In the genomic region with DNA sequence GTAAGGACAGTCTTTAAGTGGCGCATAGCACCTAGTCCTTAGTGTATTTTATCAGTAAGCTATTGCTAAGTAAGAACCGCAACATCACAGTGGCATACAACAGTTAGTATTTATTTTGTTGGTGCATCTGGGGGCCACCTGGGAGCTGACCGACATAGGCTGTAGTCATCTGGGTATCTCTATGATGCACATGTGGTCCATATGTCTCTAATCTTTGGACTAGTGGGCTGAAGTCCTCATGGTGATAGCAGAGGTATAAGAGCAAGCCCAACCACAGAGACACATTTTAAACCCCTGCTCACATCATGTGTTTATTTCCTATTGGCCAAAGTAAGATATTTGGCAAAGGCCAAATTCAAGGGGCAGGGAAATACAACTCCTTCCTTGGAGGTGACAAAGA, we compare ENCODE assay signal across 14 cellular contexts.
"Had no signal": no experiment of that assay in that cellular context is flagged by ENCODE, and none has a peak within 500 bp of the region (broad histone marks: within the 10 kb centered on the region; RNA-seq: fewer than 3 reads in every experiment).

No MANE protein-coding gene starts in this region.

- H3K27me3 ChIP-seq: dorsolateral prefrontal cortex had no signal

- H3K36me3 Mint-ChIP-seq: natural killer cell had no signal

- H3K4me3 Mint-ChIP-seq: activated CD4-positive, alpha-beta T cell treated with anti-CD3 and anti-CD28 coated beads for 36 hours had no signal

- H3K4me3 ChIP-seq: dorsolateral prefrontal cortex, lower lobe of right lung had no signal

- DNase-seq: activated CD4-positive, alpha-beta T cell treated with anti-CD3 and anti-CD28 coated beads for 36 hours; activated CD4-positive, alpha-beta T cell treated with anti-CD3 and anti-CD28 coated beads, Interleukin-2, amount 50 U/mL, for 48 hours; activated naive CD8-positive, alpha-beta T cell treated with anti-CD3 and anti-CD28 coated beads, Interleukin-2, amount 50 U/mL, for 24 hours; anterior cingulate cortex; caudate nucleus; dorsolateral prefrontal cortex; hypothalamus; islet precursor cell; lower lobe of right lung; natural killer cell; nucleus accumbens; stimulated activated naive CD4-positive, alpha-beta T cell; WERI-Rb-1 had no signal

- H3K36me3 ChIP-seq: lower lobe of right lung had no signal

- H3K9me3 ChIP-seq: lower lobe of right lung had no signal

- H3K27ac Mint-ChIP-seq: activated CD4-positive, alpha-beta T cell treated with anti-CD3 and anti-CD28 coated beads for 36 hours; activated naive CD8-positive, alpha-beta T cell treated with anti-CD3 and anti-CD28 coated beads, Interleukin-2, amount 50 U/mL, for 24 hours; brain had no signal

- ATAC-seq: activated CD4-positive, alpha-beta T cell treated with anti-CD3 and anti-CD28 coated beads for 36 hours; activated naive CD8-positive, alpha-beta T cell treated with anti-CD3 and anti-CD28 coated beads, Interleukin-2, amount 50 U/mL, for 24 hours; lower lobe of right lung; natural killer cell had no signal

- H3K27me3 Mint-ChIP-seq: activated CD4-positive, alpha-beta T cell treated with anti-CD3 and anti-CD28 coated beads for 36 hours had no signal

- H3K9me3 Mint-ChIP-seq: activated naive CD8-positive, alpha-beta T cell treated with anti-CD3 and anti-CD28 coated beads, Interleukin-2, amount 50 U/mL, for 24 hours; brain; natural killer cell had no signal
